8 cellular contexts compared by ENCODE assay signal in the genomic region with DNA sequence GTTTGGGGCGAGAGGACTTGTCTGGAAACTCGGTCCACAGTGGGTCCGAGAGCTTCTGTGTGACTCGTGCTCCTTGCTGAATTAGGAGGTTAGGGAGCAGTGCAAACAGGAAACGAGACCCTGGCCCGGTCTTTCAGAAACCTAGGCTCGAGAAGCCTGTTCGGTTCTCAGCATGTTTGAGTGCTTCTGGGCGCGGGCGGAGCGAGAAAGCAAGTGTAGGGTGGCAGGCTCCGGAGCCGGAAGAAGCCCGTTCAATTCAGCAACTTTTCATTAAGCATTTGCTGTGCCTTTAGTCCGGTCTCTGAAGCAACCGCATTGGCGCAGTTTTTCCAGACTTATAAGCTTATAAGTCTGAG. TPM values are rescaled to one million over a fixed set of nuclear protein-coding genes. Genes with fewer than 3 reads are reported as not detected.
A peak's percentile ranks its signal among the peaks of the same experiment; 100 is the strongest.
DNase-seq lines count a peak whose midpoint lies in the region; ATAC-seq and TF ChIP-seq lines count a peak whose summit lies in the region.

No MANE protein-coding gene starts in this region.

- H3K4me3 ChIP-seq in breast epithelium (peak overlapping the region; percentile 69 to 98 (median 83)), right lobe of liver (peak overlapping the region; percentile 95 to 99 (median 95))

- DNase-seq in T-helper 2 cell, result peak; percentile 14 to 67 (median 21)
- DNase-seq in breast epithelium (ENCODE audit: low spot score in 2 of 2), result no peak
- peak in 1 of 3 donors; percentile 38 for DNase-seq in right lobe of liver
- DNase-seq in stimulated activated CD8-positive, alpha-beta memory T cell treated with anti-CD3 and anti-CD28 coated beads, Interleukin-15, amount 100 ng/mL, for 1 hour (ENCODE audit: low read depth), result peak; percentile 15
- DNase-seq in D341Med (ENCODE audit: low spot score), result no peak
- DNase-seq in SW 1271 (lab: John Stamatoyannopoulos, UW), result no peak

- intact Hi-C loops in breast epithelium (cut with DNase I; ENCODE audit: low total_unique reads), result no loop called here
- intact Hi-C loops in right lobe of liver (cut with DNase I), result no loop called here

- no peaks in the 10 kb centered on the region for H3K27me3 ChIP-seq in breast epithelium
- H3K27me3 ChIP-seq in right lobe of liver, result no peaks in the 10 kb centered on the region

- WGBS in right lobe of liver (ENCODE audit: insufficient coverage, low coverage, low lambda C conversion rate, missing lambda C conversion rate), result under 1% methylated on average over 17 of the region's 18 CpGs

- TF ChIP-seq POLR2A in breast epithelium (IDR thresholded peaks at IDR 0.05), result no peak
- TF ChIP-seq POLR2A in right lobe of liver (IDR thresholded peaks at IDR 0.05), result no peak

- H3K36me3 ChIP-seq in breast epithelium (no peaks in the 10 kb centered on the region), right lobe of liver (peaks cover 0 to 3% (median 0%) of the 10 kb centered on the region in 4 donors)

- ATAC-seq in GM18511 (IDR thresholded peaks at IDR 0.05; ENCODE audit: unreplicated experiment) (peak; percentile 17), HG03097 (IDR thresholded peaks at IDR 0.05; ENCODE audit: low FRiP score, unreplicated experiment) (peak; percentile 8), right lobe of liver (peak in 3 of 4 donors; percentile 5 to 14 (median 7))

- H3K4me1 ChIP-seq in breast epithelium (peaks cover 8 to 26% of the 10 kb centered on the region in 2 donors), right lobe of liver (peaks cover 0 to 22% (median 12%) of the 10 kb centered on the region in 4 donors)

- TF ChIP-seq CTCF in breast epithelium (IDR thresholded peaks at IDR 0.05) (no peak), right lobe of liver (IDR thresholded peaks at IDR 0.05) (no peak)

- H3K27ac ChIP-seq in breast epithelium (peak overlapping the region; percentile 86 to 91), right lobe of liver (peak overlapping the region; percentile 82 to 93 (median 83))

- H3K9me3 ChIP-seq in breast epithelium, result no peaks in the 10 kb centered on the region
- no peaks in the 10 kb centered on the region for H3K9me3 ChIP-seq in right lobe of liver

RNA-seq across cellular contexts. Expression of gene CLTA, which starts 0.5 kb away (rescaled TPM):
- total RNA-seq in breast epithelium (100 to 1,000 TPM; 177 to 202 (median 178) TPM), right lobe of liver (100 to 1,000 TPM in 2 of 6 experiments, 10 to 100 TPM in 4; 52.3 to 154 (median 72.7) TPM)

RNA-seq across cellular contexts. Expression of gene CCIN, which starts 22.1 kb away (rescaled TPM):
- total RNA-seq in breast epithelium (under 1 TPM in 1 of 3 donors, not detected in 2; 0.80 TPM), right lobe of liver (not detected)

RNA-seq across cellular contexts. Expression of gene GLIPR2, which starts 54.7 kb away (rescaled TPM):
- total RNA-seq in breast epithelium (10 to 100 TPM; 16.5 to 57.4 (median 26.9) TPM), right lobe of liver (1 to 10 TPM; 1.2 to 3.9 (median 2.5) TPM)

Comparison
In these comparisons a context has a peak if more than half of its experiments do, and no peak if none do; other contexts are left out.
1. DNase-seq: peak in T-helper 2 cell (5 of 5) and stimulated activated CD8-positive, alpha-beta memory T cell treated with anti-CD3 and anti-CD28 coated beads, Interleukin-15, amount 100 ng/mL, for 1 hour (single experiment); none in breast epithelium (0 of 2), D341Med (single experiment) and SW 1271 (0 of 2).
2. Peak in every context shown above with its lines, with median percentiles within 50 percentile points of each other: ATAC-seq.